ENCODE assay signal across 22 cellular contexts in the genomic region with DNA sequence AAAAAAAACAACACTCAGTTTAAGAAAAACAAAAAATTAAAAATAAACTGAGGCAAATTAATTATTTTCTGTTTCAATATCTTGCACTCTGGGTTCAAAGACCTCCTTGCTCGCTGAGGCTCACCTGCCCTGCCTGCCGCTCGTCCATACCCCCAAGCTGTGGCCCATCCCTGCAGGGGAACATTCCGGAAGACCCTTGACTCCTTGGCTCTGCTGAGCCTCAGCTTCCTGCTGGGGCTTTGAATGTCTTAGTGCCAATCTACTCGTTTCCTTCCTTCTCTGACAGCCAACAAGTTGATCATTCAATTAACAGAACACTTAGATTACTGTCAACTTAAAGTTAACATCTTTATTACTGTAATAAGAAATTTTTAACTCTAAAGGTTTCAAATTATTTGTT. TPM values are rescaled to one million over a fixed set of nuclear protein-coding genes. Genes with fewer than 3 reads are reported as not detected.
DNase-seq lines count a peak whose midpoint lies in the region; ATAC-seq and TF ChIP-seq lines count a peak whose summit lies in the region.
"Had no signal": no experiment of that assay in that cellular context is flagged by ENCODE, and none has a peak within 500 bp of the region (broad histone marks: within the 10 kb centered on the region; RNA-seq: fewer than 3 reads in every experiment).

No MANE protein-coding gene starts in this region.

- H3K4me1 Mint-ChIP-seq in dendritic cell treated with granulocyte-macrophage colony-stimulating factor and Interleukin-4, amounts not matched to agents 40 ng/mL and 50 ng/mL, for 4 days (ENCODE audit: low read depth), result peaks cover 22% of the 10 kb centered on the region

- H3K36me3 Mint-ChIP-seq in dendritic cell treated with granulocyte-macrophage colony-stimulating factor and Interleukin-4, amounts not matched to agents 40 ng/mL and 50 ng/mL, for 4 days (ENCODE audit: low read depth), result no peaks in the 10 kb centered on the region

- WGBS in tibial nerve, 2 donors, result 26 to 51% methylated on average over 5 of the region's 5 CpGs
- 43 to 55% methylated on average over 5 of the region's 5 CpGs for WGBS in lower leg skin, 2 donors

- H3K27me3 Mint-ChIP-seq in dendritic cell treated with granulocyte-macrophage colony-stimulating factor and Interleukin-4, amounts not matched to agents 40 ng/mL and 50 ng/mL, for 4 days, result peaks cover 1% of the 10 kb centered on the region
- H3K27me3 Mint-ChIP-seq: CD4-positive, alpha-beta T cell had no signal

- no peaks in the 10 kb centered on the region for H3K36me3 ChIP-seq in tibial nerve
- H3K36me3 ChIP-seq: MG63 had no signal

- H3K4me3 Mint-ChIP-seq in dendritic cell treated with granulocyte-macrophage colony-stimulating factor and Interleukin-4, amounts not matched to agents 40 ng/mL and 50 ng/mL, for 4 days, result no peak overlapping the region
- H3K4me3 Mint-ChIP-seq: CD4-positive, alpha-beta T cell had no signal

- no peak overlapping the region for H3K4me3 ChIP-seq in tibial nerve
- no peak overlapping the region for H3K4me3 ChIP-seq in lower leg skin (ENCODE audit: low read depth, poor library complexity, severe bottlenecking)
- H3K4me3 ChIP-seq: MG63, PC-9 had no signal

- intact Hi-C loops in dendritic cell treated with granulocyte-macrophage colony-stimulating factor and Interleukin-4, amounts not matched to agents 40 ng/mL and 50 ng/mL, for 4 days (cut with micrococcal nuclease), result loop anchor here (5.0 kb wide), 1 partner anchor 103 kb away; a partner anchor contains a TSS
- intact Hi-C loops in lower leg skin (cut with DNase I; ENCODE audit: low total_unique reads), result no loop called here

- H3K4me1 ChIP-seq in tibial nerve, result peaks cover 0 to 9% (median 0%) of the 10 kb centered on the region in 4 donors

- TF ChIP-seq CTCF in tibial nerve (IDR thresholded peaks at IDR 0.05), result no peak
- no peak for TF ChIP-seq CTCF in lower leg skin (IDR thresholded peaks at IDR 0.05)

- no peak overlapping the region for H3K27ac ChIP-seq in tibial nerve
- H3K27ac ChIP-seq: PC-9 had no signal

- no peaks in the 10 kb centered on the region for H3K9me3 ChIP-seq in tibial nerve
- H3K9me3 ChIP-seq: MG63 had no signal

- H3K9me3 Mint-ChIP-seq in dendritic cell treated with granulocyte-macrophage colony-stimulating factor and Interleukin-4, amounts not matched to agents 40 ng/mL and 50 ng/mL, for 4 days, result no peaks in the 10 kb centered on the region
- H3K9me3 Mint-ChIP-seq: CD4-positive, alpha-beta T cell had no signal

- no peak for ATAC-seq in HG03135 (IDR thresholded peaks at IDR 0.05; ENCODE audit: unreplicated experiment)

- H3K27me3 ChIP-seq in tibial nerve, result no peaks in the 10 kb centered on the region
- H3K27me3 ChIP-seq: MG63 had no signal

- TF ChIP-seq EP300 in tibial nerve (IDR thresholded peaks at IDR 0.05), result no peak

- H3K27ac Mint-ChIP-seq in dendritic cell treated with granulocyte-macrophage colony-stimulating factor and Interleukin-4, amounts not matched to agents 40 ng/mL and 50 ng/mL, for 4 days, result peak overlapping the region; percentile 44
- H3K27ac Mint-ChIP-seq: CD4-positive, alpha-beta T cell had no signal

- DNase-seq in ELF-1 (ENCODE audit: low read depth, low spot score) (peak; percentile 42), Kasumi-1 (lab: John Stamatoyannopoulos, UW) (peak; percentile 8 to 20), iPS-NIHi11 (ENCODE audit: low spot score) (peak; percentile 51), tibial nerve (ENCODE audit: low spot score in 2 of 2) (no peak), lower leg skin (ENCODE audit: low spot score in 2 of 2) (no peak), NK-92 (lab: John Stamatoyannopoulos, UW; ENCODE audit: unreplicated experiment) (no peak)
- DNase-seq: CD4-positive, alpha-beta T cell; COR-L47; DMS79; HCEC 1CT; MG63; NCI-H1417; NCI-H187; NCI-H2107; NCI-H446 treated with DMSO at 0.1 percent for 48 hours; NCI-H526 treated with DMSO at 0.1 percent for 48 hours; PC-9; RPMI8226; SHP77 had no signal

- no peak for TF ChIP-seq POLR2A in tibial nerve (IDR thresholded peaks at IDR 0.05)
- no peak for TF ChIP-seq POLR2A in lower leg skin (IDR thresholded peaks at IDR 0.05)

RNA-seq across cellular contexts. Expression of a gene that starts 24.3 kb away (rescaled TPM):
- not detected for total RNA-seq in tibial nerve
- not detected for total RNA-seq in lower leg skin
- total RNA-seq: CD4-positive, alpha-beta T cell; LHCN-M2; PC-9 had no signal

RNA-seq across cellular contexts. Expression of a gene that starts 39.4 kb away (rescaled TPM):
- total RNA-seq in tibial nerve (10 to 100 TPM; 26.0 to 42.0 (median 31.3) TPM), lower leg skin (10 to 100 TPM; 10.3 to 21.7 (median 17.2) TPM)

RNA-seq across cellular contexts. Expression of a gene that starts 55.0 kb away (rescaled TPM):
- not detected for total RNA-seq in tibial nerve
- total RNA-seq in lower leg skin, result 1 to 10 TPM in 1 of 4 donors, under 1 TPM in 1, not detected in 2; 0.19 to 1.8 TPM

RNA-seq across cellular contexts. Expression of a gene that starts 55.5 kb away (rescaled TPM):
- total RNA-seq in tibial nerve (10 to 100 TPM; 10.7 to 15.6 (median 12.9) TPM), lower leg skin (10 to 100 TPM; 12.6 to 16.0 (median 13.0) TPM)

Comparison
In these comparisons a context has a peak if more than half of its experiments do, and no peak if none do; other contexts are left out.
1. DNase-seq: peak in ELF-1 (single experiment), Kasumi-1 (2 of 2) and iPS-NIHi11 (single experiment); none in tibial nerve (0 of 2), lower leg skin (0 of 2) and NK-92 (single experiment).